Comparison of ENCODE assay signal across 20 cellular contexts in the genomic region with DNA sequence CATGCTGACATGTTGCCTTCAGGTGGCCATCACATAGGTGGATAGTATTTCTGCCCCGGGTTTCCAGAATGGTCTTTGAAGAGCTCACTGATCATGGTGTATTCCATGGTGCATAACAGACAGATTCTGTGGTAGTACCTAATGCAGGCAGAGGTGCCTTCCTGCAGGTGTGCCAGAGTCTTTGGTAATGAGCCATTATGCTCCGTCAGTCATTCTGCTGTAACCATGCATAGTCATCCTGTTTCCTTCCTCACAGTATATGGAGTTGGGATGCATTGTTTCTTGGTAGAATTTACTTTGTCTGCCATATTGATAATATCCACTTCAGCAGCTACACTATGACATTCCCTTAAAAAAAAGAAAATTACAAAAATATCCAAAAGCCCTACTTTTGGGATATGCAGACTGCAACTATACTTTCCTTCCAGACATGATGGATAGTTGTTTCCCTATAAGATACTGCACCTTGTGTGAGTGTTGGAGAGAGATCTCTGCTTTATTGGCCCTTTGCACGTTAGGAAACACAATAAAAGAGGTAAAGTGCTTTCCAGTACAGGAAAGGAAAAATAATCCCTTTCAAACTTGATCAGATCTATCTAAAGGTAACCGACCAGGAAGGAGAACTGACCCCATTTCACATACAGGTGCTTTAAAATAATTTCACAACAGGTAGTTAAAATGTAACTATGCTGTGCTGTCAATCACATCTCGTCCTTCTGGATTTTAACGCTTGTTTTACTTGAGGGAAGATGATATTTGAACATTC.
"Had no signal": no experiment of that assay in that cellular context is flagged by ENCODE, and none has a peak within 500 bp of the region (broad histone marks: within the 10 kb centered on the region; RNA-seq: fewer than 3 reads in every experiment).

No MANE protein-coding gene starts in this region.

- H3K36me3 Mint-ChIP-seq: naive thymus-derived CD8-positive, alpha-beta T cell; stimulated activated naive B cell treated with anti-CD40 and anti-IgM and Interleukin-4, amounts not matched to agents 10 μg/mL and 1 μg/mL and 100 μg/mL, for 72 hours had no signal

- H3K4me1 ChIP-seq: gastrocnemius medialis, heart right ventricle, sigmoid colon, stomach, transverse colon had no signal

- H3K9me3 ChIP-seq: gastrocnemius medialis, heart right ventricle, neutrophil, sigmoid colon, stomach, thoracic aorta, transverse colon had no signal

- H3K36me3 ChIP-seq: gastrocnemius medialis, heart right ventricle, neutrophil, sigmoid colon, stomach, thoracic aorta, transverse colon had no signal

- H3K4me1 Mint-ChIP-seq: central memory CD8-positive, alpha-beta T cell; naive thymus-derived CD8-positive, alpha-beta T cell; stimulated activated naive B cell treated with anti-CD40 and anti-IgM and Interleukin-4, amounts not matched to agents 10 μg/mL and 1 μg/mL and 100 μg/mL, for 72 hours had no signal

- H3K4me3 Mint-ChIP-seq: central memory CD8-positive, alpha-beta T cell; naive thymus-derived CD8-positive, alpha-beta T cell; stimulated activated naive B cell treated with anti-CD40 and anti-IgM and Interleukin-4, amounts not matched to agents 10 μg/mL and 1 μg/mL and 100 μg/mL, for 72 hours had no signal

- H3K27me3 ChIP-seq: gastrocnemius medialis, neutrophil, sigmoid colon, stomach, transverse colon had no signal

- H3K27ac ChIP-seq: gastrocnemius medialis, heart right ventricle, neutrophil, sigmoid colon, stomach, thoracic aorta, transverse colon had no signal

- ATAC-seq: gastrocnemius medialis; heart right ventricle; left ventricle myocardium superior; naive thymus-derived CD8-positive, alpha-beta T cell; stimulated activated naive B cell treated with anti-CD40 and anti-IgM and Interleukin-4, amounts not matched to agents 10 μg/mL and 1 μg/mL and 100 μg/mL, for 72 hours had no signal

- H3K27me3 Mint-ChIP-seq: stimulated activated naive B cell treated with anti-CD40 and anti-IgM and Interleukin-4, amounts not matched to agents 10 μg/mL and 1 μg/mL and 100 μg/mL, for 72 hours had no signal

- H3K4me3 ChIP-seq: gastrocnemius medialis, heart right ventricle, lung, sigmoid colon, skin epidermis, stomach, thoracic aorta, transverse colon had no signal

- H3K27ac Mint-ChIP-seq: naive thymus-derived CD8-positive, alpha-beta T cell; stimulated activated naive B cell treated with anti-CD40 and anti-IgM and Interleukin-4, amounts not matched to agents 10 μg/mL and 1 μg/mL and 100 μg/mL, for 72 hours had no signal

- DNase-seq: effector memory CD4-positive, alpha-beta T cell; erythroblast; gastrocnemius medialis; heart right ventricle; hypothalamus; left ventricle myocardium superior; naive thymus-derived CD8-positive, alpha-beta T cell; sigmoid colon; stimulated activated CD4-positive, alpha-beta T cell treated with anti-CD3 and anti-CD28 coated beads, Interleukin-2, amount 100 ng/mL, for 24 hours; stimulated activated CD4-positive, alpha-beta T cell treated with anti-CD3 and anti-CD28 coated beads, Interleukin-4, amount 100 ng/mL, for 4 hours; stimulated activated naive B cell treated with anti-CD40 and anti-IgM and Interleukin-4, amounts not matched to agents 10 μg/mL and 1 μg/mL and 100 μg/mL, for 72 hours; stomach; substantia nigra; transverse colon had no signal

- FAIRE-seq: islet of Langerhans had no signal
